ENCODE assay signal across 16 cellular contexts in the genomic region with DNA sequence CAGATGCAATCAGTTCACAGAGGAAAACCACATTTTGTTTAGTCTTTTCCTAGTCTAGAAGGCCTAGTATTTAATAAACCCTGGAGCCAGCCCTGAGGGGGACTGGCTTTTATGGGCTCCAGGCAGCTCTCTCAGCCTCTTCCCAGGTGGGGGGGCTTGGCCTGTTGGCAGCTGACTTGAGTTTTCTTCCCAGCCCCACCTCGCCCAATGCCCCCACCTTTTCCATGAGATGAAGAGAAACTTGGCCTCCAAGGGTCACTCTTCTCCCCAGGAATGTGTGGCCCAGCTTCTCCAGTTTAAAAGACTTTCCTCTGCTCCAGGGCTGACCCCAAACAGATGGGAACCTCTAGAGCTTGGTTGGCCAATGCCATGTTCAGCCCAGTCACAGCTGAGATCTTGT.
DNase-seq lines count a peak whose midpoint lies in the region; ATAC-seq and TF ChIP-seq lines count a peak whose summit lies in the region.
"Had no signal": no experiment of that assay in that cellular context is flagged by ENCODE, and none has a peak within 500 bp of the region (broad histone marks: within the 10 kb centered on the region; RNA-seq: fewer than 3 reads in every experiment).

No MANE protein-coding gene starts in this region.

- H3K79me2 ChIP-seq in trophoblast cell (ENCODE audit: control insufficient read depth, insufficient read depth, low read length, poor library complexity): peaks cover 10% of the 10 kb centered on the region

- WGBS in trophoblast cell (ENCODE audit: extremely low coverage, insufficient coverage, insufficient read length): no CpG with 5 or more reads among the region's 1 CpG

- peak overlapping the region; percentile 34 for H3K18ac ChIP-seq in trophoblast cell (ENCODE audit: low read length)

- no peak overlapping the region for H3K4me3 Mint-ChIP-seq in chondrocyte (ENCODE audit: unreplicated experiment)
- no peak overlapping the region for H3K4me3 Mint-ChIP-seq in activated CD8-positive, alpha-beta T cell treated with anti-CD3 and anti-CD28 coated beads, Interleukin-2, amount 10 ng/mL, durations not matched to agents 7 days and 5 days
- H3K4me3 Mint-ChIP-seq: CD8-positive, alpha-beta T cell; IgD-negative memory B cell had no signal

- no peaks in the 10 kb centered on the region for H3K36me3 Mint-ChIP-seq in chondrocyte (ENCODE audit: low read depth)
- no peaks in the 10 kb centered on the region for H3K36me3 Mint-ChIP-seq in activated CD8-positive, alpha-beta T cell treated with anti-CD3 and anti-CD28 coated beads, Interleukin-2, amount 10 ng/mL, durations not matched to agents 7 days and 5 days (ENCODE audit: low read depth)
- H3K36me3 Mint-ChIP-seq: CD8-positive, alpha-beta T cell; IgD-negative memory B cell had no signal

- H2AFZ ChIP-seq in trophoblast cell (ENCODE audit: insufficient read depth, low read length, poor library complexity): no peak overlapping the region

- H2BK120ac ChIP-seq in trophoblast cell (ENCODE audit: insufficient read depth, low read length, poor library complexity): peak overlapping the region; percentile 77

- H3K4me1 ChIP-seq in trophoblast cell (ENCODE audit: control insufficient read depth in 1 of 2, insufficient read depth in 2 of 2, low read length in 2 of 2): peaks cover 44 to 45% of the 10 kb centered on the region in 2 experiments

- H2AK5ac ChIP-seq in trophoblast cell (ENCODE audit: low read length): peak overlapping the region; percentile 31

- peak overlapping the region; percentile 63 for H2BK5ac ChIP-seq in trophoblast cell (ENCODE audit: low read depth, low read length, poor library complexity)

- H3K27ac ChIP-seq in trophoblast cell (ENCODE audit: low read depth, low read length): peak overlapping the region; percentile 92
- H3K27ac ChIP-seq: 22Rv1, BLaER1 had no signal

- no peaks in the 10 kb centered on the region for H3K36me3 ChIP-seq in trophoblast cell (ENCODE audit: control insufficient read depth in 1 of 2, insufficient read depth in 2 of 2, low read length in 2 of 2)
- H3K36me3 ChIP-seq: BLaER1 had no signal

- H3K14ac ChIP-seq in trophoblast cell (ENCODE audit: low read length): peak overlapping the region; percentile 32

- H3K27me3 Mint-ChIP-seq in chondrocyte (ENCODE audit: low read depth): peaks cover 10% of the 10 kb centered on the region
- peaks cover 20% of the 10 kb centered on the region for H3K27me3 Mint-ChIP-seq in activated CD8-positive, alpha-beta T cell treated with anti-CD3 and anti-CD28 coated beads, Interleukin-2, amount 10 ng/mL, durations not matched to agents 7 days and 5 days (ENCODE audit: low read depth)

- H3K9me3 Mint-ChIP-seq in chondrocyte (ENCODE audit: low read depth): peaks cover 5% of the 10 kb centered on the region
- no peaks in the 10 kb centered on the region for H3K9me3 Mint-ChIP-seq in activated CD8-positive, alpha-beta T cell treated with anti-CD3 and anti-CD28 coated beads, Interleukin-2, amount 10 ng/mL, durations not matched to agents 7 days and 5 days (ENCODE audit: insufficient read depth)
- H3K9me3 Mint-ChIP-seq: CD8-positive, alpha-beta T cell had no signal

- H3K4me3 ChIP-seq in trophoblast cell (ENCODE audit: low read depth, low read length): no peak overlapping the region
- H3K4me3 ChIP-seq: BLaER1 had no signal

- no peaks in the 10 kb centered on the region for H3K9me3 ChIP-seq in trophoblast cell (ENCODE audit: insufficient read depth, low read depth, low read length)

- peaks cover 14% of the 10 kb centered on the region for H3K4me1 Mint-ChIP-seq in chondrocyte (ENCODE audit: low read depth)
- H3K4me1 Mint-ChIP-seq in activated CD8-positive, alpha-beta T cell treated with anti-CD3 and anti-CD28 coated beads, Interleukin-2, amount 10 ng/mL, durations not matched to agents 7 days and 5 days (ENCODE audit: low read depth): no peaks in the 10 kb centered on the region

- TF ChIP-seq CTCF in chondrocyte (IDR thresholded peaks at IDR 0.05): no peak

- no peak overlapping the region for H4K12ac ChIP-seq in trophoblast cell (ENCODE audit: low read depth, low read length)

- intact Hi-C loops in cardiac septum (cut with DNase I) (no loop called here), left ventricle myocardium superior (cut with micrococcal nuclease) (no loop called here)

- H3K23ac ChIP-seq in trophoblast cell (ENCODE audit: low read length): no peak overlapping the region

- ATAC-seq in left ventricle myocardium superior: no peak
- no peak for ATAC-seq in activated CD8-positive, alpha-beta T cell treated with anti-CD3 and anti-CD28 coated beads, Interleukin-2, amount 10 ng/mL, durations not matched to agents 7 days and 5 days
- ATAC-seq: CD8-positive, alpha-beta T cell; HepG2 had no signal

- H3K79me1 ChIP-seq in trophoblast cell (ENCODE audit: low read length): peaks cover 58% of the 10 kb centered on the region

- no peaks in the 10 kb centered on the region for H3K27me3 ChIP-seq in trophoblast cell (ENCODE audit: insufficient read depth, low read length)

- peak overlapping the region; percentile 81 for H2BK12ac ChIP-seq in trophoblast cell (ENCODE audit: low read length)

- DNase-seq in cardiac septum (ENCODE audit: low spot score) (peak; percentile 62), left ventricle myocardium superior (no peak), chondrocyte (ENCODE audit: low spot score) (peak; percentile 56), trophoblast cell (no peak), NCI-H345 treated with DMSO at 0.1 percent for 48 hours (lab: John Stamatoyannopoulos, UW; ENCODE audit: unreplicated experiment) (no peak), A172 (ENCODE audit: low spot score) (no peak)
- no peak for DNase-seq in activated CD8-positive, alpha-beta T cell treated with anti-CD3 and anti-CD28 coated beads, Interleukin-2, amount 10 ng/mL, durations not matched to agents 7 days and 5 days
- DNase-seq: CD8-positive, alpha-beta T cell; COR-L47; GDM1; H7 had no signal

- peak overlapping the region; percentile 41 for H4K8ac ChIP-seq in trophoblast cell (ENCODE audit: low read depth, low read length)

- H3K4me2 ChIP-seq in trophoblast cell (ENCODE audit: low read length): no peak overlapping the region
- H3K4me2 ChIP-seq: BLaER1 had no signal

- CTCF ChIA-PET in activated CD8-positive, alpha-beta T cell treated with anti-CD3 and anti-CD28 coated beads, Interleukin-2, amount 10 ng/mL, durations not matched to agents 7 days and 5 days (lab: Charles Lee): no interaction called here

- peak overlapping the region; percentile 34 for H3K4ac ChIP-seq in trophoblast cell (ENCODE audit: low read depth, low read length)

- H3K9ac ChIP-seq in trophoblast cell (ENCODE audit: low read length): no peak overlapping the region
- H3K9ac ChIP-seq: BLaER1 had no signal

- no peak overlapping the region for H3K27ac Mint-ChIP-seq in chondrocyte (ENCODE audit: unreplicated experiment)
- no peak overlapping the region for H3K27ac Mint-ChIP-seq in activated CD8-positive, alpha-beta T cell treated with anti-CD3 and anti-CD28 coated beads, Interleukin-2, amount 10 ng/mL, durations not matched to agents 7 days and 5 days
- H3K27ac Mint-ChIP-seq: CD8-positive, alpha-beta T cell; GM23338; IgD-negative memory B cell had no signal

- POLR2A ChIA-PET in activated CD8-positive, alpha-beta T cell treated with anti-CD3 and anti-CD28 coated beads, Interleukin-2, amount 10 ng/mL, durations not matched to agents 7 days and 5 days (lab: Charles Lee): no interaction called here

- peak overlapping the region; percentile 78 for H4K91ac ChIP-seq in trophoblast cell (ENCODE audit: low read depth, low read length)

Comparison
In these comparisons a context has a peak if more than half of its experiments do, and no peak if none do; other contexts are left out.
1. DNase-seq: peak in cardiac septum (single experiment) and chondrocyte (single experiment); none in left ventricle myocardium superior (single experiment), trophoblast cell (0 of 2), NCI-H345 treated with DMSO at 0.1 percent for 48 hours (single experiment), A172 (single experiment) and activated CD8-positive, alpha-beta T cell treated with anti-CD3 and anti-CD28 coated beads, Interleukin-2, amount 10 ng/mL, durations not matched to agents 7 days and 5 days (single experiment).